ENCODE assay signal across 14 cellular contexts in genomic region chr3:56389213-56389830, GRCh38.
"Had no signal": no experiment of that assay in that cellular context is flagged by ENCODE, and none has a peak within 500 bp of the region (broad histone marks: within the 10 kb centered on the region; RNA-seq: fewer than 3 reads in every experiment).

No MANE protein-coding gene starts in this region.

- H3K36me3 Mint-ChIP-seq: activated naive CD8-positive, alpha-beta T cell; natural killer cell had no signal

- H3K4me3 Mint-ChIP-seq: activated naive CD8-positive, alpha-beta T cell; natural killer cell had no signal

- H3K27ac Mint-ChIP-seq: natural killer cell had no signal

- ATAC-seq: heart right ventricle, left lobe of liver, natural killer cell, sciatic nerve had no signal

- H3K4me1 Mint-ChIP-seq: natural killer cell had no signal

- FAIRE-seq: TTC549 had no signal

- DNase-seq: activated CD4-positive, CD25-positive, alpha-beta regulatory T cell; activated CD8-positive, alpha-beta memory T cell treated with anti-CD3 and anti-CD28 coated beads for 24 hours; aorta; foreskin melanocyte; heart right ventricle; islet precursor cell; mammary epithelial cell; natural killer cell; SIG-M5; T-helper 2 cell had no signal
